ENCODE assay signal across 9 cellular contexts in genomic region chr2:224401641-224402342, GRCh38. TPM values are rescaled to one million over a fixed set of nuclear protein-coding genes. Genes with fewer than 3 reads are reported as not detected.
DNase-seq lines count a peak whose midpoint lies in the region; ATAC-seq and TF ChIP-seq lines count a peak whose summit lies in the region.
"Had no signal": no experiment of that assay in that cellular context is flagged by ENCODE, and none has a peak within 500 bp of the region (broad histone marks: within the 10 kb centered on the region; RNA-seq: fewer than 3 reads in every experiment).

A gene with protein sequence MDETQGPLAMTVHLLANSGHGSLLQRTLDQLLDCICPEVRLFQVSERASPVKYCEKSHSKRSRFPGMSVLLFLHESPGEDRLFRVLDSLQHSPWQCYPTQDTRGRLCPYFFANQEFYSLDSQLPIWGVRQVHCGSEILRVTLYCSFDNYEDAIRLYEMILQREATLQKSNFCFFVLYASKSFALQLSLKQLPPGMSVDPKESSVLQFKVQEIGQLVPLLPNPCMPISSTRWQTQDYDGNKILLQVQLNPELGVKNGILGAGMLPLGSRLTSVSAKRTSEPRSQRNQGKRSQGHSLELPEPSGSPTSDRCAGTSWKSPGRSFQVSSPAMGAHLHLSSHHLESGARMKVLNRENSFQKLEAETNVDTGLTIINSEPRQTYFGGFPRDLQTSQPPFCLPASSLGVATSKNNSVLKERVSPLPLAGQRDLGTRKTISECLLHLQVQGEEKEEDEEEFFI (minus strand): TSS chr2:224402107. CDS start chr2:224401768, 339 bp downstream.

- no peaks in the 10 kb centered on the region for H3K9me3 Mint-ChIP-seq in activated T-helper 1 cell treated with anti-CD3 and anti-CD28 coated beads, Interleukin-12 subunit alpha, Interleukin-12 subunit beta, Interleukin-2, Interleukin-4 antibody, amounts not matched to agents 30 ng/mL and 10 ng/mL and 1 ng/mL, durations not matched to agents 14 hours and 24 hours and 36 hours

- no peak within 1 kb of the TSS for H3K9ac ChIP-seq in rectal smooth muscle tissue (ENCODE audit: low read length)

- peak within 1 kb of the TSS; percentile 76 for H3K27ac Mint-ChIP-seq in activated T-helper 1 cell treated with anti-CD3 and anti-CD28 coated beads, Interleukin-12 subunit alpha, Interleukin-12 subunit beta, Interleukin-2, Interleukin-4 antibody, amounts not matched to agents 30 ng/mL and 10 ng/mL and 1 ng/mL, durations not matched to agents 14 hours and 24 hours and 36 hours
- H3K27ac Mint-ChIP-seq: brain had no signal

- no peak for ATAC-seq in GM19328 (IDR thresholded peaks at IDR 0.05; ENCODE audit: unreplicated experiment)

- no peaks in the 10 kb centered on the region for H3K4me1 ChIP-seq in rectal smooth muscle tissue (ENCODE audit: control insufficient read depth, insufficient read depth, low read length)

- H3K4me3 ChIP-seq in rectal smooth muscle tissue (ENCODE audit: low read length), result peak within 1 kb of the TSS; percentile 51

- in situ Hi-C loops in GM13977 (cut with MboI; ENCODE audit: low pct_unique_long_range_greater_than_20kb, low sequenced_read_pairs, unreplicated experiment), result no loop called here

- TF ChIP-seq CTCF in GM13977 (IDR thresholded peaks at IDR 0.05; ENCODE audit: extremely low read depth, insufficient read depth, missing control alignments), result no peak

- H3K27ac ChIP-seq in rectal smooth muscle tissue (ENCODE audit: low read depth, low read length), result no peak within 1 kb of the TSS

- intact Hi-C loops in activated T-helper 1 cell treated with anti-CD3 and anti-CD28 coated beads, Interleukin-12 subunit alpha, Interleukin-12 subunit beta, Interleukin-2, Interleukin-4 antibody, amounts not matched to agents 30 ng/mL and 10 ng/mL and 1 ng/mL, durations not matched to agents 14 hours and 24 hours and 36 hours (cut with micrococcal nuclease), result loop anchor here (5.0 kb wide), 1 partner anchor 186 kb away; the partner anchor contains the start of gene CUL3
- intact Hi-C loops in cardiac septum (cut with DNase I), result no loop called here

- H3K27me3 Mint-ChIP-seq in activated T-helper 1 cell treated with anti-CD3 and anti-CD28 coated beads, Interleukin-12 subunit alpha, Interleukin-12 subunit beta, Interleukin-2, Interleukin-4 antibody, amounts not matched to agents 30 ng/mL and 10 ng/mL and 1 ng/mL, durations not matched to agents 14 hours and 24 hours and 36 hours (ENCODE audit: insufficient read depth), result peaks cover 5% of the 10 kb centered on the region
- H3K27me3 Mint-ChIP-seq: brain had no signal

- H3K36me3 Mint-ChIP-seq in activated T-helper 1 cell treated with anti-CD3 and anti-CD28 coated beads, Interleukin-12 subunit alpha, Interleukin-12 subunit beta, Interleukin-2, Interleukin-4 antibody, amounts not matched to agents 30 ng/mL and 10 ng/mL and 1 ng/mL, durations not matched to agents 14 hours and 24 hours and 36 hours (ENCODE audit: low read depth), result no peaks in the 10 kb centered on the region
- H3K36me3 Mint-ChIP-seq: brain had no signal

- peak; percentile 75 for DNase-seq in ELR (ENCODE audit: low read depth)
- DNase-seq in KG1 (lab: John Stamatoyannopoulos, UW), result peak; percentile 85
- peak; percentile 23 for DNase-seq in activated T-helper 1 cell treated with anti-CD3 and anti-CD28 coated beads, Interleukin-12 subunit alpha, Interleukin-12 subunit beta, Interleukin-2, Interleukin-4 antibody, amounts not matched to agents 30 ng/mL and 10 ng/mL and 1 ng/mL, durations not matched to agents 14 hours and 24 hours and 36 hours (ENCODE audit: low spot score)
- peak; percentile 88 for DNase-seq in cardiac septum (ENCODE audit: low spot score)
- DNase-seq in GM13977 (ENCODE audit: low spot score), result no peak
- DNase-seq in NCI-H2081 treated with DMSO at 0.1 percent for 48 hours (lab: John Stamatoyannopoulos, UW), result no peak

- peak within 1 kb of the TSS; percentile 73 for H3K4me3 Mint-ChIP-seq in activated T-helper 1 cell treated with anti-CD3 and anti-CD28 coated beads, Interleukin-12 subunit alpha, Interleukin-12 subunit beta, Interleukin-2, Interleukin-4 antibody, amounts not matched to agents 30 ng/mL and 10 ng/mL and 1 ng/mL, durations not matched to agents 14 hours and 24 hours and 36 hours
- H3K4me3 Mint-ChIP-seq: brain had no signal

- peaks cover 12% of the 10 kb centered on the region for H3K4me1 Mint-ChIP-seq in activated T-helper 1 cell treated with anti-CD3 and anti-CD28 coated beads, Interleukin-12 subunit alpha, Interleukin-12 subunit beta, Interleukin-2, Interleukin-4 antibody, amounts not matched to agents 30 ng/mL and 10 ng/mL and 1 ng/mL, durations not matched to agents 14 hours and 24 hours and 36 hours (ENCODE audit: low read depth)
- H3K4me1 Mint-ChIP-seq: brain had no signal

- H3K27me3 ChIP-seq in rectal smooth muscle tissue (ENCODE audit: control insufficient read depth, insufficient read depth, low read length), result no peaks in the 10 kb centered on the region

- H3K36me3 ChIP-seq in rectal smooth muscle tissue (ENCODE audit: control insufficient read depth, insufficient read depth, low read length), result no peaks in the 10 kb centered on the region

RNA-seq across cellular contexts. Expression of the gene that starts here (rescaled TPM):
- total RNA-seq in activated T-helper 1 cell treated with anti-CD3 and anti-CD28 coated beads, Interleukin-12 subunit alpha, Interleukin-12 subunit beta, Interleukin-2, Interleukin-4 antibody, amounts not matched to agents 30 ng/mL and 10 ng/mL and 1 ng/mL, durations not matched to agents 14 hours and 24 hours and 36 hours, result 0.23 and 0.34 TPM in 2 replicates
- total RNA-seq in cardiac septum, result 1.9 TPM

Comparison
In these comparisons a context has a peak if more than half of its experiments do, and no peak if none do; other contexts are left out.
1. Peak in DNase-seq in activated T-helper 1 cell treated with anti-CD3 and anti-CD28 coated beads, Interleukin-12 subunit alpha, Interleukin-12 subunit beta, Interleukin-2, Interleukin-4 antibody, amounts not matched to agents 30 ng/mL and 10 ng/mL and 1 ng/mL, durations not matched to agents 14 hours and 24 hours and 36 hours; RNA of the gene not detected or under 1 TPM.
2. DNase-seq: peak in ELR (single experiment), KG1 (single experiment) and cardiac septum (single experiment); none in GM13977 (single experiment) and NCI-H2081 treated with DMSO at 0.1 percent for 48 hours (single experiment).